8 cellular contexts compared by ENCODE assay signal in genomic region chr2:9178905-9179571, GRCh38. TPM values are rescaled to one million over a fixed set of nuclear protein-coding genes. Genes with fewer than 3 reads are reported as not detected.
DNase-seq lines count a peak whose midpoint lies in the region; ATAC-seq and TF ChIP-seq lines count a peak whose summit lies in the region.

No MANE protein-coding gene starts in this region.

- CTCF ChIA-PET in BJ (lab: Yijun Ruan, JAX), result interaction anchor here (0.8 to 1.0 kb wide), 2 partner anchors 11 to 27 kb away, joined by 3 read pairs; partner anchors contain the start of gene ASAP2
- CTCF ChIA-PET in activated CD4-positive, alpha-beta T cell treated with anti-CD3 and anti-CD28 coated beads for 36 hours (lab: Charles Lee), result interaction anchor here (0.8 to 1.3 kb wide), 2 partner anchors 11 to 26 kb away, joined by 3 to 4 read pairs; no protein-coding TSS in a partner anchor

- no peaks in the 10 kb centered on the region for H3K9me3 ChIP-seq in gastroesophageal sphincter

- POLR2A ChIA-PET in BJ (lab: Charles Lee), result no interaction called here
- POLR2A ChIA-PET in activated CD4-positive, alpha-beta T cell treated with anti-CD3 and anti-CD28 coated beads for 36 hours (lab: Charles Lee), result no interaction called here

- no peaks in the 10 kb centered on the region for H3K36me3 Mint-ChIP-seq in progenitor cell of endocrine pancreas (ENCODE audit: insufficient read depth)
- peaks cover 0 to 2% of the 10 kb centered on the region in 2 donors for H3K36me3 Mint-ChIP-seq in activated T-cell treated with anti-CD3 and anti-CD28 coated beads, Interleukin-2, amount 50 U/mL, for 72 hours (ENCODE audit: insufficient read depth in 2 of 2)
- no peaks in the 10 kb centered on the region for H3K36me3 Mint-ChIP-seq in activated CD4-positive, alpha-beta T cell treated with anti-CD3 and anti-CD28 coated beads for 36 hours (ENCODE audit: low read depth)

- no peak for TF ChIP-seq POLR2A in gastroesophageal sphincter (IDR thresholded peaks at IDR 0.05)

- DNase-seq in BJ (ENCODE audit: low read depth) (peak; percentile 52), SHP77 (lab: John Stamatoyannopoulos, UW) (peak; percentile 78 to 88), progenitor cell of endocrine pancreas (ENCODE audit: low spot score, unreplicated experiment) (no peak), KG1 (lab: John Stamatoyannopoulos, UW) (no peak)
- no peak for DNase-seq in activated T-cell treated with anti-CD3 and anti-CD28 coated beads, Interleukin-2, amount 50 U/mL, for 72 hours
- DNase-seq in activated CD4-positive, alpha-beta T cell treated with anti-CD3 and anti-CD28 coated beads for 36 hours, result no peak

- TF ChIP-seq EP300 in gastroesophageal sphincter (IDR thresholded peaks at IDR 0.05), result peak; percentile 10

- 25 to 26% methylated on average over 8 to 9 of the region's 13 CpGs for WGBS in gastroesophageal sphincter (ENCODE audit: low coverage in 1 of 2), 2 donors

- peak; percentile 73 for ATAC-seq in HG03460 (IDR thresholded peaks at IDR 0.05; ENCODE audit: unreplicated experiment)
- peak; percentile 83 for ATAC-seq in gastroesophageal sphincter
- no peak for ATAC-seq in activated T-cell treated with anti-CD3 and anti-CD28 coated beads, Interleukin-2, amount 50 U/mL, for 72 hours (replicated peaks in 1 of 2)
- ATAC-seq in activated CD4-positive, alpha-beta T cell treated with anti-CD3 and anti-CD28 coated beads for 36 hours, result no peak

- H3K4me1 Mint-ChIP-seq in progenitor cell of endocrine pancreas (ENCODE audit: low read depth), result peaks cover 40% of the 10 kb centered on the region
- H3K4me1 Mint-ChIP-seq in activated T-cell treated with anti-CD3 and anti-CD28 coated beads, Interleukin-2, amount 50 U/mL, for 72 hours (ENCODE audit: low read depth), result no peaks in the 10 kb centered on the region
- H3K4me1 Mint-ChIP-seq in activated CD4-positive, alpha-beta T cell treated with anti-CD3 and anti-CD28 coated beads for 36 hours, result no peaks in the 10 kb centered on the region

- H3K9me3 Mint-ChIP-seq in progenitor cell of endocrine pancreas (ENCODE audit: low read depth), result no peaks in the 10 kb centered on the region
- H3K9me3 Mint-ChIP-seq in activated T-cell treated with anti-CD3 and anti-CD28 coated beads, Interleukin-2, amount 50 U/mL, for 72 hours, result no peaks in the 10 kb centered on the region
- H3K9me3 Mint-ChIP-seq in activated CD4-positive, alpha-beta T cell treated with anti-CD3 and anti-CD28 coated beads for 36 hours (ENCODE audit: low read depth), result no peaks in the 10 kb centered on the region

- peak overlapping the region; percentile 54 for H3K4me3 Mint-ChIP-seq in progenitor cell of endocrine pancreas (ENCODE audit: low read depth)
- H3K4me3 Mint-ChIP-seq in activated T-cell treated with anti-CD3 and anti-CD28 coated beads, Interleukin-2, amount 50 U/mL, for 72 hours, result no peak overlapping the region
- H3K4me3 Mint-ChIP-seq in activated CD4-positive, alpha-beta T cell treated with anti-CD3 and anti-CD28 coated beads for 36 hours, result no peak overlapping the region

- peak overlapping the region; percentile 60 to 84 (median 82) for H3K27ac ChIP-seq in gastroesophageal sphincter

- peaks cover 0 to 29% (median 19%) of the 10 kb centered on the region in 3 donors for H3K4me1 ChIP-seq in gastroesophageal sphincter

- no peaks in the 10 kb centered on the region for H3K27me3 Mint-ChIP-seq in progenitor cell of endocrine pancreas
- H3K27me3 Mint-ChIP-seq in activated T-cell treated with anti-CD3 and anti-CD28 coated beads, Interleukin-2, amount 50 U/mL, for 72 hours (ENCODE audit: low read depth), result peaks cover 14% of the 10 kb centered on the region
- peaks cover 11% of the 10 kb centered on the region for H3K27me3 Mint-ChIP-seq in activated CD4-positive, alpha-beta T cell treated with anti-CD3 and anti-CD28 coated beads for 36 hours

- no peaks in the 10 kb centered on the region for H3K27me3 ChIP-seq in BJ (ENCODE audit: control insufficient read depth, insufficient read depth, low read length)
- H3K27me3 ChIP-seq in gastroesophageal sphincter, result no peaks in the 10 kb centered on the region

- TF ChIP-seq CTCF in BJ (IDR thresholded peaks at IDR 0.05; ENCODE audit: insufficient read depth, low read depth, low read length) (no peak), gastroesophageal sphincter (IDR thresholded peaks at IDR 0.05) (no peak), progenitor cell of endocrine pancreas (IDR thresholded peaks at IDR 0.05; ENCODE audit: unreplicated experiment) (no peak)

- no peaks in the 10 kb centered on the region for H3K36me3 ChIP-seq in BJ (ENCODE audit: control insufficient read depth, insufficient read depth, low read length)
- no peaks in the 10 kb centered on the region for H3K36me3 ChIP-seq in gastroesophageal sphincter

- no peak overlapping the region for H3K4me3 ChIP-seq in BJ (ENCODE audit: low read depth, low read length)
- no peak overlapping the region for H3K4me3 ChIP-seq in gastroesophageal sphincter

- peak overlapping the region; percentile 95 for H3K27ac Mint-ChIP-seq in progenitor cell of endocrine pancreas
- H3K27ac Mint-ChIP-seq in activated T-cell treated with anti-CD3 and anti-CD28 coated beads, Interleukin-2, amount 50 U/mL, for 72 hours, result no peak overlapping the region
- no peak overlapping the region for H3K27ac Mint-ChIP-seq in activated CD4-positive, alpha-beta T cell treated with anti-CD3 and anti-CD28 coated beads for 36 hours

- intact Hi-C loops in activated CD4-positive, alpha-beta T cell treated with anti-CD3 and anti-CD28 coated beads for 36 hours (cut with DNase I, micrococcal nuclease), result no loop called here

RNA-seq across cellular contexts. Expression of gene ASAP2, which starts 27.6 kb away (rescaled TPM):
- 14.1 and 18.2 TPM in 2 replicates for polyA plus RNA-seq in BJ (2011; rRNA removed)
- polyA minus RNA-seq in BJ (2011; rRNA and poly(A)+ RNA removed), result 19.3 and 19.9 TPM in 2 replicates
- total RNA-seq in gastroesophageal sphincter (10 to 100 TPM; 18.3 to 31.4 (median 26.2) TPM), progenitor cell of endocrine pancreas (65.4 and 69.3 TPM in 2 replicates)
- total RNA-seq in activated T-cell treated with anti-CD3 and anti-CD28 coated beads, Interleukin-2, amount 50 U/mL, for 72 hours, result under 1 TPM; 0.10 to 0.42 TPM
- total RNA-seq in activated CD4-positive, alpha-beta T cell treated with anti-CD3 and anti-CD28 coated beads for 36 hours, result under 1 TPM; 0.21 to 0.26 TPM

Comparison
In these comparisons a context has a peak if more than half of its experiments do, and no peak if none do; other contexts are left out.
1. DNase-seq: peak in BJ (single experiment) and SHP77 (2 of 2); none in progenitor cell of endocrine pancreas (single experiment), activated T-cell treated with anti-CD3 and anti-CD28 coated beads, Interleukin-2, amount 50 U/mL, for 72 hours (0 of 2), activated CD4-positive, alpha-beta T cell treated with anti-CD3 and anti-CD28 coated beads for 36 hours (single experiment) and KG1 (single experiment).
2. ATAC-seq: peak in HG03460 (single experiment) and gastroesophageal sphincter (single experiment); none in activated T-cell treated with anti-CD3 and anti-CD28 coated beads, Interleukin-2, amount 50 U/mL, for 72 hours (0 of 2) and activated CD4-positive, alpha-beta T cell treated with anti-CD3 and anti-CD28 coated beads for 36 hours (single experiment).
3. RNA of gene ASAP2, which starts 27.6 kb away (total RNA-seq): 65.4 to 69.3 TPM in progenitor cell of endocrine pancreas and 18.3 to 31.4 TPM in gastroesophageal sphincter; 0.10 to 0.42 TPM in activated T-cell treated with anti-CD3 and anti-CD28 coated beads, Interleukin-2, amount 50 U/mL, for 72 hours and 0.21 to 0.26 TPM in activated CD4-positive, alpha-beta T cell treated with anti-CD3 and anti-CD28 coated beads for 36 hours; every median in the first group is over 10 times any median in the second.